12 cellular contexts compared by ENCODE assay signal in the genomic region with DNA sequence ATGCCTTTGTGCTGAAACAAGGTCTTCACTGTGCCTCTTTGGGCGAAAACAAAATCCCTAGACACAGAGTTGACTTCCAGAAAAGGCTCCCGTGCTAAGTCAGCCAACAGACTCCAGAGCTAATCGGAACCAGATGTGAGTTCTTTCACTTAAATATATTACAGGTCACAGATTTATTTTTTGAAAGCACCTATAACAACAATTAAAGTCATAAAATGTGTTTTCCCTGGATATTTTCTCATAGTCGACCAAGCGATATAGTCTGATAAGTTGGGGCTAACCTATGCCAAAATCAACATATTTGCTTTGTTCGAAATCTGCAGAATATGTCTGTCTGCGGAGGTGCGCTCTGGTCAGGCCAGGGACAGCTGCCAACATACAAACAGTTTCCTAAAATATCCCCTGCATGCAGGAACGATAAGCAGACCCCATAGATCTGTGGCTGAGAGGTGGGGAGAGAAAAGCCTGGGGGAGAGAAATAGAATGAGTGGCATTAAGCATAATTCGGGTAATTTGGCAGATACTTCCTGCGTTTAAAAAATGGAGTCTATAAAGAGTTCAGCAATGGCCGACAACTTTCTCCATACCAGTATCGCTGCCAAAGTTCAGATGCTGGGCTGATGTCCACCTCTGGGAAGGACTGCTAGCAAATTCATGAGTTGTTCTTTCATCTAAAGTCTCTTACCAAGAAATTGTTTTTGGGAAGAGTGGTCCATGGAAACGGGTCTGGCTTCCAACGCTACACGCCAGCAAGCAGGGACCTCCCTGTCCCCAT. TPM values are rescaled to one million over a fixed set of nuclear protein-coding genes. Genes with fewer than 3 reads are reported as not detected.
DNase-seq lines count a peak whose midpoint lies in the region; ATAC-seq and TF ChIP-seq lines count a peak whose summit lies in the region.
"Had no signal": no experiment of that assay in that cellular context is flagged by ENCODE, and none has a peak within 500 bp of the region (broad histone marks: within the 10 kb centered on the region; RNA-seq: fewer than 3 reads in every experiment).

No MANE protein-coding gene starts in this region.

- no peaks in the 10 kb centered on the region for H3K36me3 ChIP-seq in BJ (ENCODE audit: control insufficient read depth, insufficient read depth, low read length)
- no peaks in the 10 kb centered on the region for H3K36me3 ChIP-seq in ascending aorta
- no peaks in the 10 kb centered on the region for H3K36me3 ChIP-seq in cardiac muscle cell
- H3K36me3 ChIP-seq: gastrocnemius medialis, right lobe of liver had no signal

- intact Hi-C loops in ascending aorta (cut with DNase I) (no loop called here), sciatic nerve (cut with DNase I) (no loop called here)

- ATAC-seq in sciatic nerve (peak; percentile 95), HG02610 (IDR thresholded peaks at IDR 0.05; ENCODE audit: unreplicated experiment) (no peak), GM18519 (IDR thresholded peaks at IDR 0.05; ENCODE audit: low FRiP score, unreplicated experiment) (no peak)
- ATAC-seq: right lobe of liver had no signal

- peaks cover 10 to 21% of the 10 kb centered on the region in 2 donors for H3K4me1 ChIP-seq in ascending aorta
- peaks cover 12% of the 10 kb centered on the region for H3K4me1 ChIP-seq in cardiac muscle cell (ENCODE audit: low read depth)
- H3K4me1 ChIP-seq: gastrocnemius medialis, right lobe of liver had no signal

- TF ChIP-seq CTCF in BJ (IDR thresholded peaks at IDR 0.05; ENCODE audit: insufficient read depth, low read depth, low read length) (no peak), ascending aorta (IDR thresholded peaks at IDR 0.05) (no peak), cardiac muscle cell (IDR thresholded peaks at IDR 0.05; ENCODE audit: low read depth, low read length) (no peak)

- CTCF ChIA-PET in BJ (lab: Yijun Ruan, JAX): interaction anchor here (1.0 kb wide), 1 partner anchor 30 kb away, joined by 3 read pairs; no protein-coding TSS in a partner anchor

- H3K27ac ChIP-seq in ascending aorta (peak overlapping the region; percentile 87 to 93), cardiac muscle cell (peak overlapping the region; percentile 80)
- H3K27ac ChIP-seq: right lobe of liver had no signal

- peak; percentile 65 for DNase-seq in BJ (ENCODE audit: low read depth)
- peak in 1 of 2 donors; percentile 82 for DNase-seq in ascending aorta (ENCODE audit: low spot score in 2 of 2)
- peak in 1 of 2 donors; percentile 86 for DNase-seq in cardiac muscle cell (ENCODE audit: low read depth in 1 of 2, low spot score in 1 of 2)
- DNase-seq in sciatic nerve (ENCODE audit: low spot score): no peak
- DNase-seq in NCI-H748 (lab: John Stamatoyannopoulos, UW; ENCODE audit: unreplicated experiment): no peak
- DNase-seq in SKM-1 treated with dmso at 0.1 percent for 144 hours (lab: John Stamatoyannopoulos, UW; ENCODE audit: unreplicated experiment): no peak
- DNase-seq: CD4-positive, alpha-beta memory T cell; gastrocnemius medialis; NCI-H146; right lobe of liver had no signal

- H3K4me3 ChIP-seq in BJ (ENCODE audit: low read depth, low read length) (no peak overlapping the region), ascending aorta (peak overlapping the region; percentile 9 to 55), cardiac muscle cell (no peak overlapping the region)
- H3K4me3 ChIP-seq: right lobe of liver had no signal

- POLR2A ChIA-PET in BJ (lab: Charles Lee): no interaction called here

- H3K27me3 ChIP-seq in BJ (ENCODE audit: control insufficient read depth, insufficient read depth, low read length) (no peaks in the 10 kb centered on the region; the same call in 1 of the 2 replicates), ascending aorta (no peaks in the 10 kb centered on the region), cardiac muscle cell (no peaks in the 10 kb centered on the region)
- H3K27me3 ChIP-seq: gastrocnemius medialis, right lobe of liver had no signal

- H3K9me3 ChIP-seq in ascending aorta: no peaks in the 10 kb centered on the region
- H3K9me3 ChIP-seq in cardiac muscle cell (ENCODE audit: low read depth): no peaks in the 10 kb centered on the region
- H3K9me3 ChIP-seq: gastrocnemius medialis, right lobe of liver had no signal

RNA-seq across cellular contexts. Expression of a gene that starts 50.8 kb away (rescaled TPM):
- polyA plus RNA-seq in BJ (2011; rRNA removed) (46.3 and 62.1 TPM in 2 replicates), cardiac muscle cell (147 and 159 TPM in 2 replicates)
- 60.4 and 66.3 TPM in 2 replicates for polyA minus RNA-seq in BJ (2011; rRNA and poly(A)+ RNA removed)
- total RNA-seq in ascending aorta (378 TPM), cardiac muscle cell (152 and 194 TPM in 2 replicates), sciatic nerve (75.7 TPM)

Comparison
In these comparisons a context has a peak if more than half of its experiments do, and no peak if none do; other contexts are left out.
1. H3K4me3 ChIP-seq: peak in ascending aorta (2 of 2); none in BJ (single experiment) and cardiac muscle cell (single experiment).